ENCODE assay signal across 17 cellular contexts in genomic region chr10:33212061-33212748, GRCh38.
DNase-seq lines count a peak whose midpoint lies in the region; ATAC-seq and TF ChIP-seq lines count a peak whose summit lies in the region.
"Had no signal": no experiment of that assay in that cellular context is flagged by ENCODE, and none has a peak within 500 bp of the region (broad histone marks: within the 10 kb centered on the region; RNA-seq: fewer than 3 reads in every experiment).

No MANE protein-coding gene starts in this region.

- no peaks in the 10 kb centered on the region for H3K9me3 ChIP-seq in ascending aorta
- no peaks in the 10 kb centered on the region for H3K9me3 ChIP-seq in right cardiac atrium (ENCODE audit: control insufficient read depth, low read length)
- no peaks in the 10 kb centered on the region for H3K9me3 ChIP-seq in smooth muscle cell (replicated peaks; ENCODE audit: low read depth)

- peaks cover 53% of the 10 kb centered on the region for H3F3A ChIP-seq in smooth muscle cell (ENCODE audit: low read depth)

- H4K20me1 ChIP-seq in smooth muscle cell (ENCODE audit: low read depth) = no peaks in the 10 kb centered on the region

- H2AFZ ChIP-seq in smooth muscle cell (ENCODE audit: low read depth) = no peak overlapping the region

- no peak overlapping the region for H3K4me3 ChIP-seq in ascending aorta
- no peak overlapping the region for H3K4me3 ChIP-seq in right cardiac atrium (ENCODE audit: low read length)
- no peak overlapping the region for H3K4me3 ChIP-seq in smooth muscle cell

- H3K9ac ChIP-seq in smooth muscle cell (ENCODE audit: low read depth) = peak overlapping the region; percentile 30

- no peaks in the 10 kb centered on the region for H3K27me3 ChIP-seq in ascending aorta
- H3K27me3 ChIP-seq in right cardiac atrium (ENCODE audit: control insufficient read depth, insufficient read depth) = no peaks in the 10 kb centered on the region
- no peaks in the 10 kb centered on the region for H3K27me3 ChIP-seq in smooth muscle cell (ENCODE audit: low read depth)

- H3K4me1 ChIP-seq in ascending aorta = peaks cover 4 to 23% of the 10 kb centered on the region in 2 donors
- peaks cover 8% of the 10 kb centered on the region for H3K4me1 ChIP-seq in right cardiac atrium (ENCODE audit: control insufficient read depth, insufficient read depth, low read length)
- H3K4me1 ChIP-seq in smooth muscle cell (ENCODE audit: low read depth) = peaks cover 18% of the 10 kb centered on the region

- H3K27ac Mint-ChIP-seq in HFFc6 = peak overlapping the region; percentile 77
- H3K27ac Mint-ChIP-seq in activated naive CD4-positive, alpha-beta T cell treated with anti-CD3 and anti-CD28 coated beads for 36 hours = no peak overlapping the region
- H3K27ac Mint-ChIP-seq: activated CD8-positive, alpha-beta T cell treated with anti-CD3 and anti-CD28 coated beads, Interleukin-2, amount 10 ng/mL, durations not matched to agents 7 days and 5 days had no signal

- 75% methylated on average over 4 of the region's 4 CpGs for WGBS in right cardiac atrium
- WGBS in smooth muscle cell (ENCODE audit: low lambda C conversion rate) = 80% methylated on average over 4 of the region's 4 CpGs

- H3K27me3 Mint-ChIP-seq in HFFc6 (ENCODE audit: insufficient read depth) = peaks cover 8% of the 10 kb centered on the region; the same call in 1 of the 2 replicates
- no peaks in the 10 kb centered on the region for H3K27me3 Mint-ChIP-seq in activated naive CD4-positive, alpha-beta T cell treated with anti-CD3 and anti-CD28 coated beads for 36 hours (ENCODE audit: low read depth)
- H3K27me3 Mint-ChIP-seq: central memory CD8-positive, alpha-beta T cell had no signal

- H3K79me2 ChIP-seq in smooth muscle cell (ENCODE audit: low read depth) = peaks cover 3% of the 10 kb centered on the region

- peaks cover 65% of the 10 kb centered on the region for H3K4me1 Mint-ChIP-seq in HFFc6 (ENCODE audit: low read depth)
- H3K4me1 Mint-ChIP-seq in activated naive CD4-positive, alpha-beta T cell treated with anti-CD3 and anti-CD28 coated beads for 36 hours (ENCODE audit: low read depth) = peaks cover 20% of the 10 kb centered on the region

- intact Hi-C loops in ascending aorta (cut with DNase I) (no loop called here), right cardiac atrium (cut with DNase I) (no loop called here)
- intact Hi-C loops in activated naive CD4-positive, alpha-beta T cell treated with anti-CD3 and anti-CD28 coated beads for 36 hours (cut with micrococcal nuclease) = loop anchor here (5.0 kb wide), 1 partner anchor 155 kb away; no protein-coding TSS in a partner anchor

- ATAC-seq in right cardiac atrium = no peak
- no peak for ATAC-seq in HG02884 (IDR thresholded peaks at IDR 0.05; ENCODE audit: unreplicated experiment)
- ATAC-seq: activated CD8-positive, alpha-beta T cell treated with anti-CD3 and anti-CD28 coated beads, Interleukin-2, amount 10 ng/mL, durations not matched to agents 7 days and 5 days had no signal

- CTCF ChIA-PET in activated naive CD4-positive, alpha-beta T cell treated with anti-CD3 and anti-CD28 coated beads for 36 hours (lab: Charles Lee) = interaction anchor here (1.8 kb wide), 1 partner anchor 19 kb away, joined by 12 read pairs; no protein-coding TSS in a partner anchor

- DNase-seq in HFFc6 (no peak), ascending aorta (ENCODE audit: low spot score in 2 of 2) (no peak), right cardiac atrium (no peak), smooth muscle cell (lab: John Stamatoyannopoulos, UW; ENCODE audit: unreplicated experiment) (no peak), UCSD-AML1 (lab: John Stamatoyannopoulos, UW; ENCODE audit: unreplicated experiment) (no peak), NCI-H1694 (lab: John Stamatoyannopoulos, UW) (no peak)
- no peak for DNase-seq in activated naive CD4-positive, alpha-beta T cell treated with anti-CD3 and anti-CD28 coated beads for 36 hours
- DNase-seq: activated CD8-positive, alpha-beta T cell treated with anti-CD3 and anti-CD28 coated beads, Interleukin-2, amount 10 ng/mL, durations not matched to agents 7 days and 5 days; activated gamma-delta T cell treated with Interleukin-2 at 50 U/mL for 16 hours; KBM-7; midbrain; NCI-H146; NCI-H69; stimulated activated CD4-positive, alpha-beta T cell treated with anti-CD3 and anti-CD28 coated beads, Interleukin-2, amount 100 ng/mL, for 48 hours had no signal

- peaks cover 65% of the 10 kb centered on the region for H3K36me3 Mint-ChIP-seq in HFFc6 (ENCODE audit: low read depth)
- H3K36me3 Mint-ChIP-seq in activated naive CD4-positive, alpha-beta T cell treated with anti-CD3 and anti-CD28 coated beads for 36 hours (ENCODE audit: low read depth) = no peaks in the 10 kb centered on the region

- no peak overlapping the region for H3K4me3 Mint-ChIP-seq in HFFc6
- H3K4me3 Mint-ChIP-seq in activated naive CD4-positive, alpha-beta T cell treated with anti-CD3 and anti-CD28 coated beads for 36 hours = no peak overlapping the region
- H3K4me3 Mint-ChIP-seq: activated CD8-positive, alpha-beta T cell treated with anti-CD3 and anti-CD28 coated beads, Interleukin-2, amount 10 ng/mL, durations not matched to agents 7 days and 5 days had no signal

- H3K27ac ChIP-seq in ascending aorta = peak overlapping the region; percentile 64 to 72
- H3K27ac ChIP-seq in right cardiac atrium (ENCODE audit: low read length) = peak overlapping the region; percentile 85
- H3K27ac ChIP-seq in smooth muscle cell (ENCODE audit: low read depth) = peak overlapping the region; percentile 94
- H3K27ac ChIP-seq: C4-2B had no signal

- peak overlapping the region; percentile 83 for H3K4me2 ChIP-seq in smooth muscle cell

- TF ChIP-seq CTCF in HFFc6 (IDR thresholded peaks at IDR 0.05) (no peak), ascending aorta (IDR thresholded peaks at IDR 0.05) (no peak), smooth muscle cell (IDR thresholded peaks at IDR 0.05; ENCODE audit: borderline replicate concordance, insufficient read depth, poor library complexity, severe bottlenecking) (no peak)

- H3K36me3 ChIP-seq in ascending aorta (peaks cover 0 to 19% of the 10 kb centered on the region in 2 donors), smooth muscle cell (ENCODE audit: low read depth) (no peaks in the 10 kb centered on the region)

- H3K9me3 Mint-ChIP-seq in HFFc6 = no peaks in the 10 kb centered on the region
- H3K9me3 Mint-ChIP-seq in activated naive CD4-positive, alpha-beta T cell treated with anti-CD3 and anti-CD28 coated beads for 36 hours = no peaks in the 10 kb centered on the region
- H3K9me3 Mint-ChIP-seq: central memory CD8-positive, alpha-beta T cell had no signal
